Comparison of ENCODE assay signal across 21 cellular contexts in genomic region chr18:63130176-63130575, GRCh38.
DNase-seq lines count a peak whose midpoint lies in the region; ATAC-seq and TF ChIP-seq lines count a peak whose summit lies in the region.
"Had no signal": no experiment of that assay in that cellular context is flagged by ENCODE, and none has a peak within 500 bp of the region (broad histone marks: within the 10 kb centered on the region; RNA-seq: fewer than 3 reads in every experiment).

No MANE protein-coding gene starts in this region.

- H3K27me3 Mint-ChIP-seq in activated naive CD8-positive, alpha-beta T cell, result no peaks in the 10 kb centered on the region
- H3K27me3 Mint-ChIP-seq in activated naive CD8-positive, alpha-beta T cell treated with anti-CD3 and anti-CD28 coated beads for 36 hours, result no peaks in the 10 kb centered on the region
- no peaks in the 10 kb centered on the region for H3K27me3 Mint-ChIP-seq in activated T-helper 17 cell treated with anti-CD3 and anti-CD28 coated beads, Interleukin-2, amount 50 U/mL, for 72 hours
- no peaks in the 10 kb centered on the region for H3K27me3 Mint-ChIP-seq in naive thymus-derived CD8-positive, alpha-beta T cell
- H3K27me3 Mint-ChIP-seq in glutamatergic neuron (ENCODE audit: unreplicated experiment), result no peaks in the 10 kb centered on the region
- H3K27me3 Mint-ChIP-seq: CD8-positive, alpha-beta memory T cell had no signal

- no peaks in the 10 kb centered on the region for H3K36me3 ChIP-seq in trophoblast cell (ENCODE audit: control insufficient read depth in 1 of 2, insufficient read depth in 2 of 2, low read length in 2 of 2)
- H3K36me3 ChIP-seq: HAP-1, SJSA1 had no signal

- H4K91ac ChIP-seq in trophoblast cell (ENCODE audit: low read depth, low read length), result no peak overlapping the region

- no peak overlapping the region for H3K4me3 Mint-ChIP-seq in activated naive CD8-positive, alpha-beta T cell
- H3K4me3 Mint-ChIP-seq in activated naive CD8-positive, alpha-beta T cell treated with anti-CD3 and anti-CD28 coated beads for 36 hours, result no peak overlapping the region
- H3K4me3 Mint-ChIP-seq in activated T-helper 17 cell treated with anti-CD3 and anti-CD28 coated beads, Interleukin-2, amount 50 U/mL, for 72 hours, result no peak overlapping the region
- H3K4me3 Mint-ChIP-seq in naive thymus-derived CD8-positive, alpha-beta T cell, result no peak overlapping the region
- H3K4me3 Mint-ChIP-seq in glutamatergic neuron (ENCODE audit: unreplicated experiment), result no peak overlapping the region
- H3K4me3 Mint-ChIP-seq: CD8-positive, alpha-beta memory T cell had no signal

- no peak overlapping the region for H2BK120ac ChIP-seq in trophoblast cell (ENCODE audit: insufficient read depth, low read length, poor library complexity)

- no peak overlapping the region for H3K4me2 ChIP-seq in trophoblast cell (ENCODE audit: low read length)
- H3K4me2 ChIP-seq: A549 had no signal

- H3K27ac ChIP-seq in trophoblast cell (ENCODE audit: low read depth, low read length), result no peak overlapping the region
- H3K27ac ChIP-seq: A549, BLaER1, SJSA1 had no signal

- no peak overlapping the region for H2BK12ac ChIP-seq in trophoblast cell (ENCODE audit: low read length)

- no peak overlapping the region for H2AFZ ChIP-seq in trophoblast cell (ENCODE audit: insufficient read depth, low read length, poor library complexity)

- peaks cover 5% of the 10 kb centered on the region for H3K79me1 ChIP-seq in trophoblast cell (ENCODE audit: low read length)

- H4K8ac ChIP-seq in trophoblast cell (ENCODE audit: low read depth, low read length), result no peak overlapping the region

- no peak overlapping the region for H3K23ac ChIP-seq in trophoblast cell (ENCODE audit: low read length)

- peaks cover 2% of the 10 kb centered on the region for H3K9me3 ChIP-seq in trophoblast cell (ENCODE audit: insufficient read depth, low read depth, low read length)
- H3K9me3 ChIP-seq: A549, BLaER1, HAP-1, SJSA1 had no signal

- no peaks in the 10 kb centered on the region for H3K9me3 Mint-ChIP-seq in activated naive CD8-positive, alpha-beta T cell (ENCODE audit: low read depth)
- H3K9me3 Mint-ChIP-seq in activated naive CD8-positive, alpha-beta T cell treated with anti-CD3 and anti-CD28 coated beads for 36 hours, result peaks cover 1% of the 10 kb centered on the region
- no peaks in the 10 kb centered on the region for H3K9me3 Mint-ChIP-seq in activated T-helper 17 cell treated with anti-CD3 and anti-CD28 coated beads, Interleukin-2, amount 50 U/mL, for 72 hours
- no peaks in the 10 kb centered on the region for H3K9me3 Mint-ChIP-seq in naive thymus-derived CD8-positive, alpha-beta T cell
- H3K9me3 Mint-ChIP-seq in glutamatergic neuron (ENCODE audit: unreplicated experiment), result no peaks in the 10 kb centered on the region
- H3K9me3 Mint-ChIP-seq: CD8-positive, alpha-beta memory T cell had no signal

- no peak overlapping the region for H3K9ac ChIP-seq in trophoblast cell (ENCODE audit: low read length)
- H3K9ac ChIP-seq: BLaER1 had no signal

- H3K4me3 ChIP-seq in NB4 (ENCODE audit: low read depth, low read length), result no peak overlapping the region
- no peak overlapping the region for H3K4me3 ChIP-seq in trophoblast cell (ENCODE audit: low read depth, low read length)
- H3K4me3 ChIP-seq: A549, BLaER1, HAP-1, SJSA1 had no signal

- no peak overlapping the region for H3K4ac ChIP-seq in trophoblast cell (ENCODE audit: low read depth, low read length)

- POLR2A ChIA-PET in naive thymus-derived CD8-positive, alpha-beta T cell (lab: Charles Lee), result interaction anchor here (2.7 kb wide), 1 partner anchor 190 kb away, joined by 14 read pairs; the partner anchor contains the start of gene BCL2

- no peak overlapping the region for H2BK5ac ChIP-seq in trophoblast cell (ENCODE audit: low read depth, low read length, poor library complexity)

- peak overlapping the region; percentile 10 for H3K27ac Mint-ChIP-seq in activated naive CD8-positive, alpha-beta T cell
- H3K27ac Mint-ChIP-seq in activated naive CD8-positive, alpha-beta T cell treated with anti-CD3 and anti-CD28 coated beads for 36 hours, result no peak overlapping the region
- peak overlapping the region; percentile 74 for H3K27ac Mint-ChIP-seq in activated T-helper 17 cell treated with anti-CD3 and anti-CD28 coated beads, Interleukin-2, amount 50 U/mL, for 72 hours
- peak overlapping the region in 1 of 10 donors; percentile 65 for H3K27ac Mint-ChIP-seq in naive thymus-derived CD8-positive, alpha-beta T cell
- no peak overlapping the region for H3K27ac Mint-ChIP-seq in glutamatergic neuron (ENCODE audit: unreplicated experiment)

- no peak for ATAC-seq in activated T-helper 17 cell treated with anti-CD3 and anti-CD28 coated beads, Interleukin-2, amount 50 U/mL, for 72 hours (replicated peaks)
- no peak for ATAC-seq in HG03108 (IDR thresholded peaks at IDR 0.05; ENCODE audit: unreplicated experiment)
- ATAC-seq in naive thymus-derived CD8-positive, alpha-beta T cell, result no peak
- ATAC-seq: Panc1 had no signal

- no peak overlapping the region for H2AK5ac ChIP-seq in trophoblast cell (ENCODE audit: low read length)

- H3K18ac ChIP-seq in trophoblast cell (ENCODE audit: low read length), result no peak overlapping the region

- no peak for TF ChIP-seq POLR2A in NB4 (IDR thresholded peaks at IDR 0.05; ENCODE audit: extremely low read depth, insufficient read length)

- no peaks in the 10 kb centered on the region for H3K27me3 ChIP-seq in trophoblast cell (ENCODE audit: insufficient read depth, low read length)
- H3K27me3 ChIP-seq: BLaER1, SJSA1 had no signal

- no peak overlapping the region for H4K12ac ChIP-seq in trophoblast cell (ENCODE audit: low read depth, low read length)

- peaks cover 4% of the 10 kb centered on the region for H3K36me3 Mint-ChIP-seq in activated naive CD8-positive, alpha-beta T cell
- peaks cover 11% of the 10 kb centered on the region for H3K36me3 Mint-ChIP-seq in activated naive CD8-positive, alpha-beta T cell treated with anti-CD3 and anti-CD28 coated beads for 36 hours
- peaks cover 89% of the 10 kb centered on the region for H3K36me3 Mint-ChIP-seq in activated T-helper 17 cell treated with anti-CD3 and anti-CD28 coated beads, Interleukin-2, amount 50 U/mL, for 72 hours (ENCODE audit: low read depth)
- peaks cover 0 to 37% (median 0%) of the 10 kb centered on the region in 3 donors for H3K36me3 Mint-ChIP-seq in naive thymus-derived CD8-positive, alpha-beta T cell
- no peaks in the 10 kb centered on the region for H3K36me3 Mint-ChIP-seq in glutamatergic neuron (ENCODE audit: unreplicated experiment)

- H3K79me2 ChIP-seq in trophoblast cell (ENCODE audit: control insufficient read depth, insufficient read depth, low read length, poor library complexity), result no peaks in the 10 kb centered on the region

- H3K4me1 ChIP-seq in trophoblast cell (ENCODE audit: control insufficient read depth in 1 of 2, insufficient read depth in 2 of 2, low read length in 2 of 2), result peaks cover 0 to 4% of the 10 kb centered on the region in 2 experiments
- H3K4me1 ChIP-seq: A549, SJSA1 had no signal

- whole genome bisulfite sequencing in trophoblast cell (ENCODE audit: extremely low coverage, insufficient coverage, insufficient read length), result no CpG with 5 or more reads among the region's 2 CpGs

- no peak for TF ChIP-seq CTCF in NB4 (IDR thresholded peaks at IDR 0.05; ENCODE audit: low read depth, low read length)
- no peak for TF ChIP-seq CTCF in glutamatergic neuron (IDR thresholded peaks at IDR 0.05; ENCODE audit: partially characterized antibody, unreplicated experiment)

- no peak overlapping the region for H3K14ac ChIP-seq in trophoblast cell (ENCODE audit: low read length)

- DNase-seq in activated naive CD8-positive, alpha-beta T cell treated with anti-CD3 and anti-CD28 coated beads for 36 hours, result no peak
- DNase-seq in NB4 (ENCODE audit: low read depth) (peak; percentile 41), trophoblast cell (no peak), glutamatergic neuron (no peak)
- no peak for DNase-seq in naive thymus-derived CD8-positive, alpha-beta T cell
- DNase-seq: CD8-positive, alpha-beta memory T cell; IMR-90; NCI-H1105 treated with DMSO at 0.1 percent for 48 hours; NCI-H187; NCI-H2107; NCI-H226; NCI-H524; SW 1271 had no signal

- peaks cover 24% of the 10 kb centered on the region for H3K4me1 Mint-ChIP-seq in activated naive CD8-positive, alpha-beta T cell (ENCODE audit: low read depth)
- H3K4me1 Mint-ChIP-seq in activated naive CD8-positive, alpha-beta T cell treated with anti-CD3 and anti-CD28 coated beads for 36 hours, result peaks cover 20% of the 10 kb centered on the region
- peaks cover 32% of the 10 kb centered on the region for H3K4me1 Mint-ChIP-seq in activated T-helper 17 cell treated with anti-CD3 and anti-CD28 coated beads, Interleukin-2, amount 50 U/mL, for 72 hours
- H3K4me1 Mint-ChIP-seq in naive thymus-derived CD8-positive, alpha-beta T cell, result peaks cover 15 to 27% (median 23%) of the 10 kb centered on the region in 4 donors
- H3K4me1 Mint-ChIP-seq in glutamatergic neuron (ENCODE audit: low read depth, unreplicated experiment), result peaks cover 11% of the 10 kb centered on the region

Comparison
In these comparisons a context has a peak if more than half of its experiments do, and no peak if none do; other contexts are left out.
1. H3K27ac Mint-ChIP-seq: peak in activated naive CD8-positive, alpha-beta T cell (single experiment) and activated T-helper 17 cell treated with anti-CD3 and anti-CD28 coated beads, Interleukin-2, amount 50 U/mL, for 72 hours (single experiment); none in activated naive CD8-positive, alpha-beta T cell treated with anti-CD3 and anti-CD28 coated beads for 36 hours (single experiment) and glutamatergic neuron (single experiment).